Comparison of ENCODE assay signal across 20 cellular contexts in genomic region chr15:61201322-61201721, GRCh38.
"Had no signal": no experiment of that assay in that cellular context is flagged by ENCODE, and none has a peak within 500 bp of the region (broad histone marks: within the 10 kb centered on the region; RNA-seq: fewer than 3 reads in every experiment).

No MANE protein-coding gene starts in this region.

- DNase-seq: cortex of kidney; effector memory CD8-positive, alpha-beta T cell; erythroblast; esophagus squamous epithelium; foreskin melanocyte; left ventricle myocardium superior; lower lobe of right lung; naive thymus-derived CD8-positive, alpha-beta T cell; pancreas; stimulated activated CD4-positive, alpha-beta T cell treated with anti-CD3 and anti-CD28 coated beads, Interleukin-2, amount 100 ng/mL, for 24 hours; stimulated activated CD4-positive, alpha-beta T cell treated with anti-CD3 and anti-CD28 coated beads, Interleukin-4, amount 100 ng/mL, for 24 hours; stimulated activated naive CD4-positive, alpha-beta T cell treated with Interleukin-2 at 50 U/mL for 16 hours; stomach; thyroid gland; trophoblast cell had no signal

- ATAC-seq: effector memory CD8-positive, alpha-beta T cell; left ventricle myocardium superior; lower lobe of right lung; naive thymus-derived CD8-positive, alpha-beta T cell; pancreas; sciatic nerve; stimulated activated effector memory CD8-positive, alpha-beta T cell treated with anti-CD3 and anti-CD28 coated beads, Interleukin-12 subunit alpha, Interleukin-12 subunit beta, amount 100 ng/mL, for 72 hours had no signal

- H3K36me3 ChIP-seq: esophagus squamous epithelium, lower lobe of right lung, neutrophil, pancreas, right atrium auricular region, stomach, thyroid gland, vagina had no signal

- H3K4me3 ChIP-seq: esophagus squamous epithelium, lower lobe of right lung, pancreas, right atrium auricular region, stomach, thyroid gland, vagina had no signal

- H3K4me1 ChIP-seq: lower lobe of right lung, pancreas had no signal

- H3K27ac ChIP-seq: esophagus squamous epithelium, lower lobe of right lung, neutrophil, pancreas, right atrium auricular region, stomach, thyroid gland, vagina had no signal

- H3K9me3 ChIP-seq: esophagus squamous epithelium, lower lobe of right lung, neutrophil, pancreas, right atrium auricular region, stomach, thyroid gland, vagina had no signal

- H3K27me3 ChIP-seq: esophagus squamous epithelium, neutrophil, pancreas, right atrium auricular region, stomach, thyroid gland, vagina had no signal
